Comparison of ENCODE assay signal across 17 cellular contexts in genomic region chr6:47603227-47603626, GRCh38.
"Had no signal": no experiment of that assay in that cellular context is flagged by ENCODE, and none has a peak within 500 bp of the region (broad histone marks: within the 10 kb centered on the region; RNA-seq: fewer than 3 reads in every experiment).

No MANE protein-coding gene starts in this region.

- FAIRE-seq: urothelium cell line had no signal

- DNase-seq: nephron progenitor cell; nucleus accumbens; posterior cingulate gyrus; psoas muscle; right cardiac atrium; right lobe of liver; sigmoid colon; small intestine; stimulated activated CD4-positive, alpha-beta T cell treated with anti-CD3 and anti-CD28 coated beads, Interleukin-15, amount 100 ng/mL, for 24 hours; stimulated activated CD4-positive, alpha-beta T cell treated with anti-CD3 and anti-CD28 coated beads, Interleukin-2, amount 100 ng/mL, for 24 hours; stimulated activated CD4-positive, alpha-beta T cell treated with anti-CD3 and anti-CD28 coated beads, Interleukin-2, amount 100 ng/mL, for 48 hours; stimulated activated CD4-positive, alpha-beta T cell treated with anti-CD3 and anti-CD28 coated beads, Interleukin-4, amount 100 ng/mL, for 24 hours; stimulated activated naive B cell treated with anti-CD40 and anti-IgM and Interleukin-4, amounts not matched to agents 10 μg/mL and 1 μg/mL and 100 μg/mL, for 72 hours; stimulated activated naive CD4-positive, alpha-beta T cell treated with Interleukin-2 at 50 U/mL for 16 hours; stomach; thyroid gland had no signal
